36 cellular contexts compared by ENCODE assay signal in genomic region chr5:200985-201384, GRCh38. TPM values are rescaled to one million over a fixed set of nuclear protein-coding genes. Genes with fewer than 3 reads are reported as not detected.
DNase-seq lines count a peak whose midpoint lies in the region; ATAC-seq, FAIRE-seq and TF ChIP-seq lines count a peak whose summit lies in the region.
"Had no signal": no experiment of that assay in that cellular context is flagged by ENCODE, and none has a peak within 500 bp of the region (broad histone marks: within the 10 kb centered on the region; RNA-seq: fewer than 3 reads in every experiment).

No MANE protein-coding gene starts in this region.

- FAIRE-seq in D721Med (lab: Jason Lieb, UNC), result no peak

- H3K9me3 ChIP-seq in OCI-LY1 (ENCODE audit: low read length), result no peaks in the 10 kb centered on the region
- H3K9me3 ChIP-seq in neural progenitor cell (ENCODE audit: low read depth), result no peaks in the 10 kb centered on the region
- H3K9me3 ChIP-seq: adrenal gland, BE2C, esophagus muscularis mucosa, heart right ventricle, mucosa of descending colon had no signal

- peak; percentile 69 for ATAC-seq in HG02870 (IDR thresholded peaks at IDR 0.05; ENCODE audit: unreplicated experiment)
- ATAC-seq in GM19324 (IDR thresholded peaks at IDR 0.05; ENCODE audit: low FRiP score, unreplicated experiment), result no peak
- ATAC-seq in GM21737 (IDR thresholded peaks at IDR 0.05; ENCODE audit: unreplicated experiment), result no peak
- ATAC-seq: mucosa of descending colon, natural killer cell, Panc1 had no signal

- no peak overlapping the region for H3K4me3 Mint-ChIP-seq in neural progenitor cell
- H3K4me3 Mint-ChIP-seq: activated CD4-positive, alpha-beta memory T cell treated with anti-CD3 and anti-CD28 coated beads for 36 hours; activated T-helper 1 cell treated with anti-CD3 and anti-CD28 coated beads, Interleukin-12 subunit alpha, Interleukin-12 subunit beta, Interleukin-2, Interleukin-4 antibody, amounts not matched to agents 30 ng/mL and 10 ng/mL and 1 ng/mL, durations not matched to agents 14 hours and 24 hours and 36 hours; central memory CD8-positive, alpha-beta T cell; dendritic cell treated with granulocyte-macrophage colony-stimulating factor and Interleukin-4, amounts not matched to agents 40 ng/mL and 50 ng/mL, for 4 days; natural killer cell; type B pancreatic cell had no signal

- H3K4me1 ChIP-seq in OCI-LY1 (ENCODE audit: insufficient read depth, low read length, severe bottlenecking) (peaks cover 25% of the 10 kb centered on the region), neural progenitor cell (peaks cover 19% of the 10 kb centered on the region)
- H3K4me1 ChIP-seq: adrenal gland, BE2C had no signal

- H3K36me3 ChIP-seq in OCI-LY1 (ENCODE audit: insufficient read depth, low read length) (peaks cover 32% of the 10 kb centered on the region), neural progenitor cell (no peaks in the 10 kb centered on the region)

- no peaks in the 10 kb centered on the region for H3K27me3 ChIP-seq in OCI-LY1 (ENCODE audit: insufficient read depth, low read length)
- no peaks in the 10 kb centered on the region for H3K27me3 ChIP-seq in neural progenitor cell
- H3K27me3 ChIP-seq: adrenal gland, BE2C, esophagus muscularis mucosa, heart right ventricle had no signal

- peaks cover 19% of the 10 kb centered on the region for H3K36me3 Mint-ChIP-seq in neural progenitor cell

- H3F3A ChIP-seq in OCI-LY1 (ENCODE audit: insufficient read depth, low read length), result no peaks in the 10 kb centered on the region
- H3F3A ChIP-seq in neural progenitor cell (ENCODE audit: low read depth), result peaks cover 3% of the 10 kb centered on the region

- no peaks in the 10 kb centered on the region for H4K20me1 ChIP-seq in OCI-LY1 (ENCODE audit: insufficient read depth, low read length)
- peaks cover 35% of the 10 kb centered on the region for H4K20me1 ChIP-seq in neural progenitor cell (ENCODE audit: low read depth)

- no peaks in the 10 kb centered on the region for H3K9me2 ChIP-seq in OCI-LY1 (ENCODE audit: low read depth, low read length)

- H3K27ac Mint-ChIP-seq in neural progenitor cell, result no peak overlapping the region
- H3K27ac Mint-ChIP-seq: activated CD4-positive, alpha-beta memory T cell treated with anti-CD3 and anti-CD28 coated beads for 36 hours; activated T-helper 1 cell treated with anti-CD3 and anti-CD28 coated beads, Interleukin-12 subunit alpha, Interleukin-12 subunit beta, Interleukin-2, Interleukin-4 antibody, amounts not matched to agents 30 ng/mL and 10 ng/mL and 1 ng/mL, durations not matched to agents 14 hours and 24 hours and 36 hours; dendritic cell treated with granulocyte-macrophage colony-stimulating factor and Interleukin-4, amounts not matched to agents 40 ng/mL and 50 ng/mL, for 4 days; natural killer cell; type B pancreatic cell had no signal

- H3K27ac ChIP-seq in OCI-LY1 (ENCODE audit: low read depth, low read length, poor library complexity, severe bottlenecking) (peak overlapping the region; percentile 64), neural progenitor cell (no peak overlapping the region)
- H3K27ac ChIP-seq: adrenal gland, esophagus muscularis mucosa had no signal

- H3K4me2 ChIP-seq in OCI-LY1 (ENCODE audit: low read length) (peak overlapping the region; percentile 44), neural progenitor cell (no peak overlapping the region)

- H2AFZ ChIP-seq in OCI-LY1 (ENCODE audit: low read length), result no peak overlapping the region
- H2AFZ ChIP-seq in neural progenitor cell (replicated peaks), result no peak overlapping the region

- H3K4me3 ChIP-seq in OCI-LY1 (ENCODE audit: low read depth, low read length, poor library complexity, severe bottlenecking), result peak overlapping the region; percentile 27
- no peak overlapping the region for H3K4me3 ChIP-seq in neural progenitor cell
- H3K4me3 ChIP-seq: adrenal gland, esophagus muscularis mucosa, heart right ventricle, lung, mucosa of descending colon had no signal

- H3K9ac ChIP-seq in OCI-LY1 (ENCODE audit: low read length), result no peak overlapping the region; the same call in 1 of the 2 replicates
- no peak overlapping the region for H3K9ac ChIP-seq in neural progenitor cell

- DNase-seq in D721Med (ENCODE audit: insufficient read length, low spot score), result peak; percentile 10
- peak; percentile 57 for DNase-seq in mesenteric fat pad (ENCODE audit: low spot score)
- no peak for DNase-seq in OCI-M1 (lab: John Stamatoyannopoulos, UW)
- DNase-seq in neural progenitor cell (ENCODE audit: low spot score), result no peak
- DNase-seq: activated CD4-positive, alpha-beta memory T cell treated with anti-CD3 and anti-CD28 coated beads for 36 hours; activated CD4-positive, alpha-beta T cell treated with anti-CD3 and anti-CD28 coated beads for 1 hour; activated naive CD4-positive, alpha-beta T cell treated with Interleukin-2 at 50 U/mL for 16 hours; BE2C; DMS153; foreskin fibroblast; GOT3; heart right ventricle; KG1; kidney glomerular epithelial cell; MM.1S; mucosa of descending colon; natural killer cell; NCI-H2029; NK-92 treated with Interleukin-12 subunit alpha and Interleukin-12 subunit beta, amount 100 ng/mL, for 24 hours; SHP77; stimulated activated CD4-positive, alpha-beta T cell treated with anti-CD3 and anti-CD28 coated beads, Interleukin-4, amount 100 ng/mL, for 24 hours; T-helper 2 cell had no signal

- peaks cover 30% of the 10 kb centered on the region for H3K4me1 Mint-ChIP-seq in neural progenitor cell
- H3K4me1 Mint-ChIP-seq: natural killer cell had no signal

- TF ChIP-seq CTCF in D721Med (IDR thresholded peaks at IDR 0.05; ENCODE audit: insufficient read depth, missing control alignments) (no peak), OCI-LY1 (IDR thresholded peaks at IDR 0.05; ENCODE audit: low read length) (no peak), neural progenitor cell (IDR thresholded peaks at IDR 0.05) (no peak)

- H3K27me3 Mint-ChIP-seq in neural progenitor cell (ENCODE audit: insufficient read depth, low read depth), result peaks cover 11% of the 10 kb centered on the region
- H3K27me3 Mint-ChIP-seq: activated CD4-positive, alpha-beta memory T cell treated with anti-CD3 and anti-CD28 coated beads for 36 hours; central memory CD8-positive, alpha-beta T cell; dendritic cell treated with granulocyte-macrophage colony-stimulating factor and Interleukin-4, amounts not matched to agents 40 ng/mL and 50 ng/mL, for 4 days; type B pancreatic cell had no signal

- H3K79me2 ChIP-seq in OCI-LY1 (ENCODE audit: insufficient read depth, low read length), result no peaks in the 10 kb centered on the region; the same call in 1 of the 2 replicates
- H3K79me2 ChIP-seq in neural progenitor cell (ENCODE audit: low read depth), result peaks cover 12% of the 10 kb centered on the region

- H3K9me3 Mint-ChIP-seq in neural progenitor cell, result no peaks in the 10 kb centered on the region
- H3K9me3 Mint-ChIP-seq: activated CD4-positive, alpha-beta memory T cell treated with anti-CD3 and anti-CD28 coated beads for 36 hours; activated T-helper 1 cell treated with anti-CD3 and anti-CD28 coated beads, Interleukin-12 subunit alpha, Interleukin-12 subunit beta, Interleukin-2, Interleukin-4 antibody, amounts not matched to agents 30 ng/mL and 10 ng/mL and 1 ng/mL, durations not matched to agents 14 hours and 24 hours and 36 hours; central memory CD8-positive, alpha-beta T cell; dendritic cell treated with granulocyte-macrophage colony-stimulating factor and Interleukin-4, amounts not matched to agents 40 ng/mL and 50 ng/mL, for 4 days; natural killer cell; type B pancreatic cell had no signal

RNA-seq across cellular contexts. Expression of gene LRRC14B, which starts 9.7 kb away (rescaled TPM):
- total RNA-seq in mesenteric fat pad (not detected), neural progenitor cell (ENCODE audit: low replicate concordance) (not detected in 2 replicates)
- total RNA-seq: activated CD4-positive, alpha-beta memory T cell treated with anti-CD3 and anti-CD28 coated beads for 36 hours; activated T-helper 1 cell treated with anti-CD3 and anti-CD28 coated beads, Interleukin-12 subunit alpha, Interleukin-12 subunit beta, Interleukin-2, Interleukin-4 antibody, amounts not matched to agents 30 ng/mL and 10 ng/mL and 1 ng/mL, durations not matched to agents 14 hours and 24 hours and 36 hours; adrenal gland; esophagus muscularis mucosa; mucosa of descending colon; natural killer cell; omental fat pad; subcutaneous adipose tissue had no signal

RNA-seq across cellular contexts. Expression of gene CCDC127, which starts 17.0 kb away (rescaled TPM):
- total RNA-seq in mesenteric fat pad (6.5 TPM), neural progenitor cell (ENCODE audit: low replicate concordance) (7.0 TPM in 2 replicates)

RNA-seq across cellular contexts. Expression of gene SDHA, which starts 17.1 kb away (rescaled TPM):
- total RNA-seq in mesenteric fat pad, result 112 TPM
- total RNA-seq in neural progenitor cell (ENCODE audit: low replicate concordance), result 47.1 and 48.5 TPM in 2 replicates

Comparison
In these comparisons a context has a peak if more than half of its experiments do, and no peak if none do; other contexts are left out.
1. DNase-seq: peak in D721Med (single experiment) and mesenteric fat pad (single experiment); none in OCI-M1 (single experiment) and neural progenitor cell (single experiment).